Comparison of ENCODE assay signal across 25 cellular contexts in genomic region chr3:82883072-82883471, GRCh38.
"Had no signal": no experiment of that assay in that cellular context is flagged by ENCODE, and none has a peak within 500 bp of the region (broad histone marks: within the 10 kb centered on the region; RNA-seq: fewer than 3 reads in every experiment).

No MANE protein-coding gene starts in this region.

- H3K27ac Mint-ChIP-seq: T-cell; T-helper 1 cell treated with Interleukin-12 subunit alpha and Interleukin-12 subunit beta and Interleukin-4 antibody, amounts not matched to agents 30 μg/mL and 1 μg/mL, for 36 hours had no signal

- H3K9me3 ChIP-seq: MG63, SJSA1 had no signal

- H3K4me1 ChIP-seq: SJSA1 had no signal

- H3K4me1 Mint-ChIP-seq: T-cell had no signal

- H3K27ac ChIP-seq: SJSA1, SK-N-MC had no signal

- H3K36me3 ChIP-seq: MG63, SJSA1 had no signal

- H3K4me3 ChIP-seq: MG63, SJSA1, SK-N-MC had no signal

- DNase-seq: Karpas-422; KG1; MG63; NCI-H1092; NCI-H1105 treated with DMSO at 0.1 percent for 48 hours; NCI-H1417 treated with DMSO at 0.1 percent for 48 hours; NCI-H146; NCI-H1694 treated with DMSO at 0.1 percent for 48 hours; NCI-H1930; NCI-H2081; NCI-H2107; NCI-H2227 treated with DMSO at 0.1 percent for 48 hours; NCI-H524; NCI-H526 treated with DMSO at 0.1 percent for 48 hours; NCI-H748 treated with DMSO at 0.1 percent for 48 hours; NK-92 treated with Interleukin-12 subunit alpha and Interleukin-12 subunit beta, amount 100 ng/mL, for 24 hours; Right ventricle myocardium superior; RPMI8226; SIG-M5; SW 1271; T-cell had no signal

- H3K4me3 Mint-ChIP-seq: T-cell; T-helper 1 cell treated with Interleukin-12 subunit alpha and Interleukin-12 subunit beta and Interleukin-4 antibody, amounts not matched to agents 30 μg/mL and 1 μg/mL, for 36 hours had no signal

- H3K27me3 Mint-ChIP-seq: T-cell had no signal

- FAIRE-seq: RCC 7860 had no signal

- H3K36me3 Mint-ChIP-seq: T-cell had no signal
